14 cellular contexts compared by ENCODE assay signal in the genomic region with DNA sequence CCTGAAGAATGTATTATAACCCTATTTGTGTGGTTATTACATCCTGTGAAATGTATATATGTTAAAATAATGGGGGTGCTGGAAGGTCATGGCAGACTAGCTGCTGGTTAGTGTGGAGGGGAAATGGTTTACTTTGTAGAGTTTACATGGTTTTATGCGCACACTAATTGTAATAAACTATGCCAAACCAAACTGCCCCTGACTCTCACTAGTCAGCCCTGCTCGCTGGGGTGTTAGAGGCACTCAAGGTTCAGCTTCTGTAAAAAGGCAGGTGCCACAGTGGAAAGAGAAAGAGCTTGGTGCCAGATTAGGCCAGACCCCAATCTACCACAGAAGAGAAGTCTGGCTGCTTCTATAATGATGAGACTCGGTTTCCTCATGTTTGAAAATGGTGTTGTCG. TPM values are rescaled to one million over a fixed set of nuclear protein-coding genes. Genes with fewer than 3 reads are reported as not detected.
DNase-seq lines count a peak whose midpoint lies in the region; ATAC-seq, FAIRE-seq and TF ChIP-seq lines count a peak whose summit lies in the region.
"Had no signal": no experiment of that assay in that cellular context is flagged by ENCODE, and none has a peak within 500 bp of the region (broad histone marks: within the 10 kb centered on the region; RNA-seq: fewer than 3 reads in every experiment).

No MANE protein-coding gene starts in this region.

- intact Hi-C loops in activated CD8-positive, alpha-beta T cell treated with anti-CD3 and anti-CD28 coated beads for 36 hours (cut with micrococcal nuclease) = loop anchor here (2.0 to 5.0 kb wide), 2 partner anchors 53 to 67 kb away; partner anchors contain the start of genes DCBLD1 and GOPC
- intact Hi-C loops in left lung (cut with DNase I) = loop anchor here (10.0 kb wide), 1 partner anchor 95 kb away; no protein-coding TSS in a partner anchor
- intact Hi-C loops in vagina (cut with DNase I) = no loop called here
- intact Hi-C loops in body of pancreas (cut with DNase I) = loop anchor here (5.0 kb wide), 1 partner anchor 97 kb away; no protein-coding TSS in a partner anchor

- no peak overlapping the region for H2AFZ ChIP-seq in GM23338
- H2AFZ ChIP-seq: neural progenitor cell had no signal

- TF ChIP-seq EP300 in A549 (IDR thresholded peaks at IDR 0.05) = no peak

- no peak for TF ChIP-seq RAD21 in A549 (conservative IDR thresholded peaks at IDR 0.05 in 1 of 2, IDR thresholded peaks at IDR 0.05 in 1 of 2)

- no peak for TF ChIP-seq POLR2A in A549 (IDR thresholded peaks at IDR 0.05; ENCODE audit: low read length)
- no peak for TF ChIP-seq POLR2A in vagina (IDR thresholded peaks at IDR 0.05)
- no peak for TF ChIP-seq POLR2A in body of pancreas (IDR thresholded peaks at IDR 0.05)

- H3K9me3 Mint-ChIP-seq in GM23338 = no peaks in the 10 kb centered on the region
- H3K9me3 Mint-ChIP-seq in activated CD8-positive, alpha-beta T cell treated with anti-CD3 and anti-CD28 coated beads for 36 hours = no peaks in the 10 kb centered on the region
- H3K9me3 Mint-ChIP-seq: neural progenitor cell; stimulated activated memory B cell treated with anti-CD40 and anti-IgM and Interleukin-4, amounts not matched to agents 10 μg/mL and 1 μg/mL and 100 μg/mL, for 72 hours had no signal

- no peak overlapping the region for H3K4me3 Mint-ChIP-seq in GM23338
- peak overlapping the region; percentile 77 for H3K4me3 Mint-ChIP-seq in activated CD8-positive, alpha-beta T cell treated with anti-CD3 and anti-CD28 coated beads for 36 hours
- H3K4me3 Mint-ChIP-seq: neural progenitor cell; stimulated activated memory B cell treated with anti-CD40 and anti-IgM and Interleukin-4, amounts not matched to agents 10 μg/mL and 1 μg/mL and 100 μg/mL, for 72 hours had no signal

- no peaks in the 10 kb centered on the region for H3K79me2 ChIP-seq in GM23338 (replicated peaks; ENCODE audit: insufficient read depth)

- H3K27ac ChIP-seq in A549 (peak overlapping the region; percentile 79 to 88), GM23338 (ENCODE audit: low read depth) (no peak overlapping the region), left lung (no peak overlapping the region), vagina (no peak overlapping the region), foreskin keratinocyte (no peak overlapping the region), body of pancreas (no peak overlapping the region)
- H3K27ac ChIP-seq: coronary artery, neural progenitor cell had no signal

- H3K27me3 ChIP-seq in GM23338 (ENCODE audit: insufficient read depth) = peaks cover 25% of the 10 kb centered on the region
- peaks cover 0 to 9% of the 10 kb centered on the region in 2 donors for H3K27me3 ChIP-seq in left lung
- no peaks in the 10 kb centered on the region for H3K27me3 ChIP-seq in vagina
- no peaks in the 10 kb centered on the region for H3K27me3 ChIP-seq in foreskin keratinocyte
- no peaks in the 10 kb centered on the region for H3K27me3 ChIP-seq in body of pancreas
- H3K27me3 ChIP-seq: BE2C, neural progenitor cell had no signal

- no peaks in the 10 kb centered on the region for H3F3A ChIP-seq in GM23338 (replicated peaks; ENCODE audit: low read depth)

- no peaks in the 10 kb centered on the region for H4K20me1 ChIP-seq in GM23338 (replicated peaks; ENCODE audit: insufficient read depth)

- TF ChIP-seq CTCF in A549 (IDR thresholded peaks at IDR 0.05) (no peak), GM23338 (conservative IDR thresholded peaks at IDR 0.05; ENCODE audit: low read depth in 2 of 2) (no peak), left lung (IDR thresholded peaks at IDR 0.05) (no peak), vagina (IDR thresholded peaks at IDR 0.05) (no peak), foreskin keratinocyte (conservative IDR thresholded peaks at IDR 0.05) (no peak), body of pancreas (IDR thresholded peaks at IDR 0.05) (no peak)
- no peak for TF ChIP-seq CTCF in activated CD8-positive, alpha-beta T cell treated with anti-CD3 and anti-CD28 coated beads for 36 hours (IDR thresholded peaks at IDR 0.05)

- H3K4me3 ChIP-seq in A549 = no peak overlapping the region
- H3K4me3 ChIP-seq in GM23338 = 0 out of 2 replicates have a peak overlapping the region, but pooled peaks have one; percentile 65
- no peak overlapping the region for H3K4me3 ChIP-seq in left lung
- no peak overlapping the region for H3K4me3 ChIP-seq in vagina
- no peak overlapping the region for H3K4me3 ChIP-seq in body of pancreas
- H3K4me3 ChIP-seq: coronary artery, neural progenitor cell had no signal

- FAIRE-seq in A549 (lab: Jason Lieb, UNC) = no peak

- DNase-seq in A549 (ENCODE audit: low read depth in 1 of 2, low spot score in 1 of 2) = no peak
- no peak for DNase-seq in GM23338 (ENCODE audit: low spot score)
- peak; percentile 43 for DNase-seq in activated CD8-positive, alpha-beta T cell treated with anti-CD3 and anti-CD28 coated beads for 36 hours
- no peak for DNase-seq in left lung
- no peak for DNase-seq in vagina (ENCODE audit: extremely low spot score in 2 of 2)
- DNase-seq in foreskin keratinocyte = no peak
- DNase-seq in body of pancreas = no peak
- DNase-seq in SK-N-DZ (ENCODE audit: low spot score) = no peak
- DNase-seq: BE2C, GF-D8, KBM-7 had no signal

- H3K9me3 ChIP-seq in A549 = no peaks in the 10 kb centered on the region
- no peaks in the 10 kb centered on the region for H3K9me3 ChIP-seq in left lung
- H3K9me3 ChIP-seq in vagina = no peaks in the 10 kb centered on the region
- no peaks in the 10 kb centered on the region for H3K9me3 ChIP-seq in body of pancreas
- H3K9me3 ChIP-seq: BE2C had no signal

- H3K36me3 Mint-ChIP-seq in GM23338 (ENCODE audit: low read depth) = 0 out of 3 replicates have a peak, but pooled peaks cover 3% of the 10 kb centered on the region
- no peaks in the 10 kb centered on the region for H3K36me3 Mint-ChIP-seq in activated CD8-positive, alpha-beta T cell treated with anti-CD3 and anti-CD28 coated beads for 36 hours (ENCODE audit: low read depth)
- H3K36me3 Mint-ChIP-seq: neural progenitor cell; stimulated activated memory B cell treated with anti-CD40 and anti-IgM and Interleukin-4, amounts not matched to agents 10 μg/mL and 1 μg/mL and 100 μg/mL, for 72 hours had no signal

- no peaks in the 10 kb centered on the region for H3K9me2 ChIP-seq in GM23338 (ENCODE audit: insufficient read depth)

- H3K4me1 ChIP-seq in A549 = peaks cover 74% of the 10 kb centered on the region
- peaks cover 30% of the 10 kb centered on the region for H3K4me1 ChIP-seq in GM23338 (ENCODE audit: insufficient read depth)
- H3K4me1 ChIP-seq in left lung = peaks cover 6 to 11% of the 10 kb centered on the region in 2 donors
- peaks cover 12% of the 10 kb centered on the region for H3K4me1 ChIP-seq in vagina
- H3K4me1 ChIP-seq in foreskin keratinocyte = peaks cover 34% of the 10 kb centered on the region
- no peaks in the 10 kb centered on the region for H3K4me1 ChIP-seq in body of pancreas
- H3K4me1 ChIP-seq: BE2C had no signal

- no peaks in the 10 kb centered on the region for H3K36me3 ChIP-seq in GM23338 (ENCODE audit: insufficient read depth)
- peaks cover 3 to 38% of the 10 kb centered on the region in 2 donors for H3K36me3 ChIP-seq in left lung
- peaks cover 0 to 18% of the 10 kb centered on the region in 2 donors for H3K36me3 ChIP-seq in vagina
- peaks cover 0 to 2% of the 10 kb centered on the region in 2 donors for H3K36me3 ChIP-seq in body of pancreas (replicated peaks in 1 of 2; ENCODE audit: insufficient read depth in 1 of 2, low read depth in 2 of 2)
- H3K36me3 ChIP-seq: BE2C, neural progenitor cell had no signal

- peaks cover 3% of the 10 kb centered on the region for H3K27me3 Mint-ChIP-seq in GM23338 (ENCODE audit: insufficient read depth, low read depth, poor library complexity)
- peaks cover 2% of the 10 kb centered on the region for H3K27me3 Mint-ChIP-seq in activated CD8-positive, alpha-beta T cell treated with anti-CD3 and anti-CD28 coated beads for 36 hours

- H3K4me1 Mint-ChIP-seq in GM23338 = peaks cover 28% of the 10 kb centered on the region
- H3K4me1 Mint-ChIP-seq in activated CD8-positive, alpha-beta T cell treated with anti-CD3 and anti-CD28 coated beads for 36 hours (ENCODE audit: low read depth) = peaks cover 39% of the 10 kb centered on the region
- H3K4me1 Mint-ChIP-seq: neural progenitor cell had no signal

- peak overlapping the region; percentile 54 for H3K4me2 ChIP-seq in A549
- peak overlapping the region; percentile 92 for H3K4me2 ChIP-seq in GM23338
- H3K4me2 ChIP-seq: neural progenitor cell had no signal

- WGBS in A549 (ENCODE audit: missing lambda C conversion rate) = 99% methylated on average over 4 of the region's 4 CpGs
- 84 to 99% methylated on average over 4 of the region's 4 CpGs for WGBS in body of pancreas, 2 donors

- POLR2A ChIA-PET in A549 (lab: Yijun Ruan, JAX) = interaction anchor here (1.5 kb wide), 1 partner anchor 53 kb away, joined by 4 read pairs; no protein-coding TSS in a partner anchor
- POLR2A ChIA-PET in activated CD8-positive, alpha-beta T cell treated with anti-CD3 and anti-CD28 coated beads for 36 hours (lab: Charles Lee) = interaction anchor here (0.7 to 2.9 kb wide), 6 partner anchors 9 to 68 kb away, joined by 3 to 12 read pairs (median 6); partner anchors contain the start of genes DCBLD1 and GOPC

- no peak overlapping the region for H3K27ac Mint-ChIP-seq in GM23338
- H3K27ac Mint-ChIP-seq in activated CD8-positive, alpha-beta T cell treated with anti-CD3 and anti-CD28 coated beads for 36 hours = peak overlapping the region; percentile 84
- H3K27ac Mint-ChIP-seq: neural progenitor cell; stimulated activated memory B cell treated with anti-CD40 and anti-IgM and Interleukin-4, amounts not matched to agents 10 μg/mL and 1 μg/mL and 100 μg/mL, for 72 hours had no signal

- CTCF ChIA-PET in A549 (lab: Yijun Ruan, JAX) = interaction anchor here (1.1 to 4.5 kb wide), 2 partner anchors 100 to 108 kb away, joined by 3 to 23 read pairs; no protein-coding TSS in a partner anchor
- CTCF ChIA-PET in activated CD8-positive, alpha-beta T cell treated with anti-CD3 and anti-CD28 coated beads for 36 hours (lab: Charles Lee) = interaction anchor here (0.7 to 18.1 kb wide), 5 partner anchors 9 to 100 kb away, joined by 3 to 231 read pairs (median 36); no protein-coding TSS in a partner anchor

- ATAC-seq in A549 (no peak), GM23338 (no peak), left lung (peak; percentile 7), foreskin keratinocyte (no peak), body of pancreas (no peak)
- peak; percentile 20 for ATAC-seq in activated CD8-positive, alpha-beta T cell treated with anti-CD3 and anti-CD28 coated beads for 36 hours
- ATAC-seq: stimulated activated memory B cell treated with anti-CD40 and anti-IgM and Interleukin-4, amounts not matched to agents 10 μg/mL and 1 μg/mL and 100 μg/mL, for 72 hours had no signal

RNA-seq across cellular contexts. Expression of gene GOPC, which starts 52.7 kb away (rescaled TPM):
- polyA plus RNA-seq in A549 (2011; rRNA removed) (27.8 and 38.9 TPM in 2 replicates), A549 (2017; fragmentation: RNase III; extraction: RNeasy Plus Mini Kit Qiagen cat#74134 plus additional on column Dnase treatment) (30.7 to 33.1 TPM (median 33.0 TPM) in 3 replicates), GM23338 (2016; fragmentation: Nextera tagmentation; extraction: Ambion mirVana) (14.0 and 15.5 TPM in 2 replicates), foreskin keratinocyte (8.6 and 10.3 TPM in 2 replicates)
- 7.0 and 7.8 TPM in 2 replicates for polyA plus RNA-seq in A549 (2012; cell fraction: cytosol; rRNA removed)
- 4.9 and 6.8 TPM in 2 replicates for polyA plus RNA-seq in A549 (2012; cell fraction: nucleus; rRNA removed)
- 9.4 and 9.8 TPM in 2 replicates for polyA minus RNA-seq in A549 (2011; rRNA and poly(A)+ RNA removed)
- total RNA-seq in GM23338 (2014; rRNA removed; shearing (Covaris generic)) = 24.9 and 26.4 TPM in 2 replicates
- total RNA-seq in activated CD8-positive, alpha-beta T cell treated with anti-CD3 and anti-CD28 coated beads for 36 hours = 10 to 100 TPM; 14.8 to 16.1 TPM
- total RNA-seq in left lung (10 to 100 TPM; 19.1 to 32.1 TPM), vagina (19.9 TPM), foreskin keratinocyte (28.1 and 28.7 TPM in 2 replicates), body of pancreas (10 to 100 TPM in 1 of 2 donors, 1 to 10 TPM in 1; 7.9 to 16.6 TPM)
- polyA plus RNA-seq in SK-N-DZ (2014; cell fraction: cytosol; rRNA removed) = 34.8 and 37.7 TPM in 2 replicates
- polyA plus RNA-seq in SK-N-DZ (2014; cell fraction: nucleus; rRNA removed) = 51.4 and 57.2 TPM in 2 replicates

Comparison
In these comparisons a context has a peak if more than half of its experiments do, and no peak if none do; other contexts are left out.
1. ATAC-seq: peak in activated CD8-positive, alpha-beta T cell treated with anti-CD3 and anti-CD28 coated beads for 36 hours (single experiment) and left lung (single experiment); none in A549 (0 of 2), GM23338 (single experiment), foreskin keratinocyte (single experiment) and body of pancreas (single experiment).
2. H3K27ac ChIP-seq: peak in A549 (2 of 2); none in GM23338 (single experiment), left lung (0 of 2), vagina (single experiment), foreskin keratinocyte (single experiment) and body of pancreas (0 of 4).